ENCODE assay signal across 1 cellular context in the genomic region with DNA sequence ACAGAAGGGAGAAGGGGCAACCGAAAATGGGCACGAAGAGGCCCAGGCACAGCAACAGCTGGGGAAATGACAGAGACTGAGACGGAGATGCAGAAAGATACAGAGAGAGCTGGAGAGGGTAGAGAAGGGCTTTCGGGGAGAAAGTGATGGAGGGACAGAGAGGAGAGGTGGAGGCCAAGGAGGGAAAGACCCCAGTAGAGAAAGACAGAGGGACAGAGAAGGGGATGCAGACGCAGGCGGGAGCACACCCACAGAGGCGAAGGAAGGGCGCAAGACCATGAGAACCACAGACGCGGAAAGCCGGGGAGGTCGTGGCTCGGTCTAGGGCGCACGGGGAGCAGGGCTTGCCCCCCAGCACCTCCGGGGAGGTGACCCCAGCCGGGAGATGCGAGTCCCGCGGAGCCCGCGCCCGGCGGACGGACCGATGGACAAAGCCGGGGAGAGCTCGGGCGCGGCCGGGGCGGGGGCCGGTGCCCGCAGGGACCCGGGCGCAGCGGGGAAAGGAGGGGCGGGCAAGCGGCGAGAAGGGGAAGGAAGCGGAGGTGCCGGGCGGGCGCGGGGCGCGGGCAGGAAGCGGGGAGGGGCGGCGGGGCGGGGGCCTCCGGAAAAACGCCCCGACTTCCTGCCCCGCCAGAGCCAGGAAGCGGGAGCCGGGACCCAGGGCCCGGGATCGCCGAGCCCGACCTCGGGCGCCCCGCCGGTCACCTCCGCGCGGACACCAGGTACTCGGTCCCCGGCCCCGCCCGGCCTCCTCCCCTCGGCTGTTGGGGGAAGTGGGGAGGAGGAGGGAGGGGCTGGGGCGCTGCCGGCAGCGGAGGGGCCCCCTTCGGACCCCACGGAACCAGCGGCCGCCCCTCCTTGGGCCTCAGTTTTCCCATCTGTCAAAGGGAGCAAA.
TF ChIP-seq lines count a peak whose summit lies in the region.

A gene with protein sequence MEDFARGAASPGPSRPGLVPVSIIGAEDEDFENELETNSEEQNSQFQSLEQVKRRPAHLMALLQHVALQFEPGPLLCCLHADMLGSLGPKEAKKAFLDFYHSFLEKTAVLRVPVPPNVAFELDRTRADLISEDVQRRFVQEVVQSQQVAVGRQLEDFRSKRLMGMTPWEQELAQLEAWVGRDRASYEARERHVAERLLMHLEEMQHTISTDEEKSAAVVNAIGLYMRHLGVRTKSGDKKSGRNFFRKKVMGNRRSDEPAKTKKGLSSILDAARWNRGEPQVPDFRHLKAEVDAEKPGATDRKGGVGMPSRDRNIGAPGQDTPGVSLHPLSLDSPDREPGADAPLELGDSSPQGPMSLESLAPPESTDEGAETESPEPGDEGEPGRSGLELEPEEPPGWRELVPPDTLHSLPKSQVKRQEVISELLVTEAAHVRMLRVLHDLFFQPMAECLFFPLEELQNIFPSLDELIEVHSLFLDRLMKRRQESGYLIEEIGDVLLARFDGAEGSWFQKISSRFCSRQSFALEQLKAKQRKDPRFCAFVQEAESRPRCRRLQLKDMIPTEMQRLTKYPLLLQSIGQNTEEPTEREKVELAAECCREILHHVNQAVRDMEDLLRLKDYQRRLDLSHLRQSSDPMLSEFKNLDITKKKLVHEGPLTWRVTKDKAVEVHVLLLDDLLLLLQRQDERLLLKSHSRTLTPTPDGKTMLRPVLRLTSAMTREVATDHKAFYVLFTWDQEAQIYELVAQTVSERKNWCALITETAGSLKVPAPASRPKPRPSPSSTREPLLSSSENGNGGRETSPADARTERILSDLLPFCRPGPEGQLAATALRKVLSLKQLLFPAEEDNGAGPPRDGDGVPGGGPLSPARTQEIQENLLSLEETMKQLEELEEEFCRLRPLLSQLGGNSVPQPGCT (plus strand): TSS at position 617 of the 895 bp plus-strand sequence. CDS start 4,899 bp downstream, outside the sequence.

TF ChIP-seq in HepG2, 621 proteins besides CTCF, POLR2A, EP300 and RAD21 (continued from another document and continues in another):
- no peak for TF ChIP-seq ZBTB42 (CRISPR knock-in tag; IDR thresholded peaks at IDR 0.05)
- TF ChIP-seq, protein P1, sequence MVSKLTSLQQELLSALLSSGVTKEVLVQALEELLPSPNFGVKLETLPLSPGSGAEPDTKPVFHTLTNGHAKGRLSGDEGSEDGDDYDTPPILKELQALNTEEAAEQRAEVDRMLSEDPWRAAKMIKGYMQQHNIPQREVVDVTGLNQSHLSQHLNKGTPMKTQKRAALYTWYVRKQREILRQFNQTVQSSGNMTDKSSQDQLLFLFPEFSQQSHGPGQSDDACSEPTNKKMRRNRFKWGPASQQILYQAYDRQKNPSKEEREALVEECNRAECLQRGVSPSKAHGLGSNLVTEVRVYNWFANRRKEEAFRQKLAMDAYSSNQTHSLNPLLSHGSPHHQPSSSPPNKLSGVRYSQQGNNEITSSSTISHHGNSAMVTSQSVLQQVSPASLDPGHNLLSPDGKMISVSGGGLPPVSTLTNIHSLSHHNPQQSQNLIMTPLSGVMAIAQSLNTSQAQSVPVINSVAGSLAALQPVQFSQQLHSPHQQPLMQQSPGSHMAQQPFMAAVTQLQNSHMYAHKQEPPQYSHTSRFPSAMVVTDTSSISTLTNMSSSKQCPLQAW (CRISPR knock-in tag; IDR thresholded peaks at IDR 0.05): peak; percentile 31; the same call in 1 of the 2 replicates
- TF ChIP-seq SMC3 (IDR thresholded peaks at IDR 0.05; ENCODE audit: low read length): no peak
- TF ChIP-seq MIER3 (CRISPR knock-in tag; IDR thresholded peaks at IDR 0.05; ENCODE audit: borderline replicate concordance): no peak
- TF ChIP-seq PHF20 (CRISPR knock-in tag; IDR thresholded peaks at IDR 0.05): peak; percentile 55; the same call in 1 of the 2 replicates
- TF ChIP-seq, protein P2, sequence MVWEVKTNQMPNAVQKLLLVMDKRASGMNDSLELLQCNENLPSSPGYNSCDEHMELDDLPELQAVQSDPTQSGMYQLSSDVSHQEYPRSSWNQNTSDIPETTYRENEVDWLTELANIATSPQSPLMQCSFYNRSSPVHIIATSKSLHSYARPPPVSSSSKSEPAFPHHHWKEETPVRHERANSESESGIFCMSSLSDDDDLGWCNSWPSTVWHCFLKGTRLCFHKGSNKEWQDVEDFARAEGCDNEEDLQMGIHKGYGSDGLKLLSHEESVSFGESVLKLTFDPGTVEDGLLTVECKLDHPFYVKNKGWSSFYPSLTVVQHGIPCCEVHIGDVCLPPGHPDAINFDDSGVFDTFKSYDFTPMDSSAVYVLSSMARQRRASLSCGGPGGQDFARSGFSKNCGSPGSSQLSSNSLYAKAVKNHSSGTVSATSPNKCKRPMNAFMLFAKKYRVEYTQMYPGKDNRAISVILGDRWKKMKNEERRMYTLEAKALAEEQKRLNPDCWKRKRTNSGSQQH (CRISPR knock-in tag; IDR thresholded peaks at IDR 0.05; ENCODE audit: low read depth): no peak
- peak; percentile 36 for TF ChIP-seq ZNF709 (CRISPR knock-in tag; IDR thresholded peaks at IDR 0.05)
- TF ChIP-seq GABPA (IDR thresholded peaks at IDR 0.05; ENCODE audit: low read depth, low read length): peak; percentile 67
- 0 out of 2 replicates have a peak, but pooled peaks have one; percentile 32 for TF ChIP-seq GABPA (CRISPR knock-in tag; IDR thresholded peaks at IDR 0.05; ENCODE audit: low read depth)
- TF ChIP-seq ZNF230 (CRISPR knock-in tag; IDR thresholded peaks at IDR 0.05): 0 out of 2 replicates have a peak, but pooled peaks have one; percentile 31
- TF ChIP-seq, protein P3, sequence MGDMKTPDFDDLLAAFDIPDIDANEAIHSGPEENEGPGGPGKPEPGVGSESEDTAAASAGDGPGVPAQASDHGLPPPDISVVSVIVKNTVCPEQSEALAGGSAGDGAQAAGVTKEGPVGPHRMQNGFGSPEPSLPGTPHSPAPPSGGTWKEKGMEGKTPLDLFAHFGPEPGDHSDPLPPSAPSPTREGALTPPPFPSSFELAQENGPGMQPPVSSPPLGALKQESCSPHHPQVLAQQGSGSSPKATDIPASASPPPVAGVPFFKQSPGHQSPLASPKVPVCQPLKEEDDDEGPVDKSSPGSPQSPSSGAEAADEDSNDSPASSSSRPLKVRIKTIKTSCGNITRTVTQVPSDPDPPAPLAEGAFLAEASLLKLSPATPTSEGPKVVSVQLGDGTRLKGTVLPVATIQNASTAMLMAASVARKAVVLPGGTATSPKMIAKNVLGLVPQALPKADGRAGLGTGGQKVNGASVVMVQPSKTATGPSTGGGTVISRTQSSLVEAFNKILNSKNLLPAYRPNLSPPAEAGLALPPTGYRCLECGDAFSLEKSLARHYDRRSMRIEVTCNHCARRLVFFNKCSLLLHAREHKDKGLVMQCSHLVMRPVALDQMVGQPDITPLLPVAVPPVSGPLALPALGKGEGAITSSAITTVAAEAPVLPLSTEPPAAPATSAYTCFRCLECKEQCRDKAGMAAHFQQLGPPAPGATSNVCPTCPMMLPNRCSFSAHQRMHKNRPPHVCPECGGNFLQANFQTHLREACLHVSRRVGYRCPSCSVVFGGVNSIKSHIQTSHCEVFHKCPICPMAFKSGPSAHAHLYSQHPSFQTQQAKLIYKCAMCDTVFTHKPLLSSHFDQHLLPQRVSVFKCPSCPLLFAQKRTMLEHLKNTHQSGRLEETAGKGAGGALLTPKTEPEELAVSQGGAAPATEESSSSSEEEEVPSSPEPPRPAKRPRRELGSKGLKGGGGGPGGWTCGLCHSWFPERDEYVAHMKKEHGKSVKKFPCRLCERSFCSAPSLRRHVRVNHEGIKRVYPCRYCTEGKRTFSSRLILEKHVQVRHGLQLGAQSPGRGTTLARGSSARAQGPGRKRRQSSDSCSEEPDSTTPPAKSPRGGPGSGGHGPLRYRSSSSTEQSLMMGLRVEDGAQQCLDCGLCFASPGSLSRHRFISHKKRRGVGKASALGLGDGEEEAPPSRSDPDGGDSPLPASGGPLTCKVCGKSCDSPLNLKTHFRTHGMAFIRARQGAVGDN (CRISPR knock-in tag; IDR thresholded peaks at IDR 0.05): peak; percentile 52
- peak; percentile 49 for TF ChIP-seq HNRNPK (IDR thresholded peaks at IDR 0.05; ENCODE audit: low read depth, low read length, poor library complexity, severe bottlenecking)
- peak; percentile 38; the same call in 1 of the 2 replicates for TF ChIP-seq MYC (CRISPR knock-in tag; IDR thresholded peaks at IDR 0.05; ENCODE audit: borderline replicate concordance)
- TF ChIP-seq SP140L (CRISPR knock-in tag; IDR thresholded peaks at IDR 0.05; ENCODE audit: borderline replicate concordance): no peak
- TF ChIP-seq NFATC3 (CRISPR knock-in tag; IDR thresholded peaks at IDR 0.05): no peak
- peak; percentile 81; the same call in 1 of the 2 replicates for TF ChIP-seq ETV6 (CRISPR knock-in tag; conservative IDR thresholded peaks at IDR 0.05)
- no peak for TF ChIP-seq ZBTB3 (CRISPR knock-in tag; IDR thresholded peaks at IDR 0.05; ENCODE audit: borderline replicate concordance, low read depth)
- 0 out of 2 replicates have a peak, but pooled peaks have one; percentile 23 for TF ChIP-seq ZNF670 (CRISPR knock-in tag; IDR thresholded peaks at IDR 0.05; ENCODE audit: borderline replicate concordance)
- 0 out of 2 replicates have a peak, but pooled peaks have one; percentile 74 for TF ChIP-seq PCBP1 (IDR thresholded peaks at IDR 0.05; ENCODE audit: borderline replicate concordance, low read depth, low read length)
- 0 out of 2 replicates have a peak, but pooled peaks have one; percentile 35 for TF ChIP-seq AHR (CRISPR knock-in tag; IDR thresholded peaks at IDR 0.05)
- no peak for TF ChIP-seq BHLHE40 (IDR thresholded peaks at IDR 0.05; ENCODE audit: low read length)
- peak; percentile 5; the same call in 1 of the 2 replicates for TF ChIP-seq ZFX (CRISPR knock-in tag; IDR thresholded peaks at IDR 0.05; ENCODE audit: low read depth)
- TF ChIP-seq MAZ (IDR thresholded peaks at IDR 0.05; ENCODE audit: borderline replicate concordance, low read depth, low read length): peak; percentile 45; the same call in 1 of the 2 replicates
- TF ChIP-seq MAZ (CRISPR knock-in tag; IDR thresholded peaks at IDR 0.05; ENCODE audit: low read depth): no peak
- TF ChIP-seq DPF2 (CRISPR knock-in tag; IDR thresholded peaks at IDR 0.05; ENCODE audit: borderline replicate concordance, low read depth): no peak
- TF ChIP-seq RARA (CRISPR knock-in tag; IDR thresholded peaks at IDR 0.05): no peak
- TF ChIP-seq, protein P4, sequence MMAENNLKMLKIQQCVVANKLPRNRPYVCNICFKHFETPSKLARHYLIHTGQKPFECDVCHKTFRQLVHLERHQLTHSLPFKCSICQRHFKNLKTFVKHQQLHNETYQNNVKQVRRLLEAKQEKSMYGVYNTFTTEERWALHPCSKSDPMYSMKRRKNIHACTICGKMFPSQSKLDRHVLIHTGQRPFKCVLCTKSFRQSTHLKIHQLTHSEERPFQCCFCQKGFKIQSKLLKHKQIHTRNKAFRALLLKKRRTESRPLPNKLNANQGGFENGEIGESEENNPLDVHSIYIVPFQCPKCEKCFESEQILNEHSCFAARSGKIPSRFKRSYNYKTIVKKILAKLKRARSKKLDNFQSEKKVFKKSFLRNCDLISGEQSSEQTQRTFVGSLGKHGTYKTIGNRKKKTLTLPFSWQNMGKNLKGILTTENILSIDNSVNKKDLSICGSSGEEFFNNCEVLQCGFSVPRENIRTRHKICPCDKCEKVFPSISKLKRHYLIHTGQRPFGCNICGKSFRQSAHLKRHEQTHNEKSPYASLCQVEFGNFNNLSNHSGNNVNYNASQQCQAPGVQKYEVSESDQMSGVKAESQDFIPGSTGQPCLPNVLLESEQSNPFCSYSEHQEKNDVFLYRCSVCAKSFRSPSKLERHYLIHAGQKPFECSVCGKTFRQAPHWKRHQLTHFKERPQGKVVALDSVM (CRISPR knock-in tag; IDR thresholded peaks at IDR 0.05): 0 out of 2 replicates have a peak, but pooled peaks have one; percentile 15
- TF ChIP-seq, protein P5, sequence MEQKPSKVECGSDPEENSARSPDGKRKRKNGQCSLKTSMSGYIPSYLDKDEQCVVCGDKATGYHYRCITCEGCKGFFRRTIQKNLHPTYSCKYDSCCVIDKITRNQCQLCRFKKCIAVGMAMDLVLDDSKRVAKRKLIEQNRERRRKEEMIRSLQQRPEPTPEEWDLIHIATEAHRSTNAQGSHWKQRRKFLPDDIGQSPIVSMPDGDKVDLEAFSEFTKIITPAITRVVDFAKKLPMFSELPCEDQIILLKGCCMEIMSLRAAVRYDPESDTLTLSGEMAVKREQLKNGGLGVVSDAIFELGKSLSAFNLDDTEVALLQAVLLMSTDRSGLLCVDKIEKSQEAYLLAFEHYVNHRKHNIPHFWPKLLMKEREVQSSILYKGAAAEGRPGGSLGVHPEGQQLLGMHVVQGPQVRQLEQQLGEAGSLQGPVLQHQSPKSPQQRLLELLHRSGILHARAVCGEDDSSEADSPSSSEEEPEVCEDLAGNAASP (CRISPR knock-in tag; IDR thresholded peaks at IDR 0.05; ENCODE audit: borderline replicate concordance): 0 out of 2 replicates have a peak, but pooled peaks have one; percentile 31
- peak; percentile 46; the same call in 1 of the 2 replicates for TF ChIP-seq THAP11 (CRISPR knock-in tag; IDR thresholded peaks at IDR 0.05)
- TF ChIP-seq, protein P6, sequence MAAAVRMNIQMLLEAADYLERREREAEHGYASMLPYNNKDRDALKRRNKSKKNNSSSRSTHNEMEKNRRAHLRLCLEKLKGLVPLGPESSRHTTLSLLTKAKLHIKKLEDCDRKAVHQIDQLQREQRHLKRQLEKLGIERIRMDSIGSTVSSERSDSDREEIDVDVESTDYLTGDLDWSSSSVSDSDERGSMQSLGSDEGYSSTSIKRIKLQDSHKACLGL (CRISPR knock-in tag; IDR thresholded peaks at IDR 0.05): peak; percentile 25; the same call in 1 of the 2 replicates
- TF ChIP-seq, protein P7, sequence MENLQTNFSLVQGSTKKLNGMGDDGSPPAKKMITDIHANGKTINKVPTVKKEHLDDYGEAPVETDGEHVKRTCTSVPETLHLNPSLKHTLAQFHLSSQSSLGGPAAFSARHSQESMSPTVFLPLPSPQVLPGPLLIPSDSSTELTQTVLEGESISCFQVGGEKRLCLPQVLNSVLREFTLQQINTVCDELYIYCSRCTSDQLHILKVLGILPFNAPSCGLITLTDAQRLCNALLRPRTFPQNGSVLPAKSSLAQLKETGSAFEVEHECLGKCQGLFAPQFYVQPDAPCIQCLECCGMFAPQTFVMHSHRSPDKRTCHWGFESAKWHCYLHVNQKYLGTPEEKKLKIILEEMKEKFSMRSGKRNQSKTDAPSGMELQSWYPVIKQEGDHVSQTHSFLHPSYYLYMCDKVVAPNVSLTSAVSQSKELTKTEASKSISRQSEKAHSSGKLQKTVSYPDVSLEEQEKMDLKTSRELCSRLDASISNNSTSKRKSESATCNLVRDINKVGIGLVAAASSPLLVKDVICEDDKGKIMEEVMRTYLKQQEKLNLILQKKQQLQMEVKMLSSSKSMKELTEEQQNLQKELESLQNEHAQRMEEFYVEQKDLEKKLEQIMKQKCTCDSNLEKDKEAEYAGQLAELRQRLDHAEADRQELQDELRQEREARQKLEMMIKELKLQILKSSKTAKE (CRISPR knock-in tag; IDR thresholded peaks at IDR 0.05; ENCODE audit: borderline replicate concordance): no peak
- TF ChIP-seq, protein P8, sequence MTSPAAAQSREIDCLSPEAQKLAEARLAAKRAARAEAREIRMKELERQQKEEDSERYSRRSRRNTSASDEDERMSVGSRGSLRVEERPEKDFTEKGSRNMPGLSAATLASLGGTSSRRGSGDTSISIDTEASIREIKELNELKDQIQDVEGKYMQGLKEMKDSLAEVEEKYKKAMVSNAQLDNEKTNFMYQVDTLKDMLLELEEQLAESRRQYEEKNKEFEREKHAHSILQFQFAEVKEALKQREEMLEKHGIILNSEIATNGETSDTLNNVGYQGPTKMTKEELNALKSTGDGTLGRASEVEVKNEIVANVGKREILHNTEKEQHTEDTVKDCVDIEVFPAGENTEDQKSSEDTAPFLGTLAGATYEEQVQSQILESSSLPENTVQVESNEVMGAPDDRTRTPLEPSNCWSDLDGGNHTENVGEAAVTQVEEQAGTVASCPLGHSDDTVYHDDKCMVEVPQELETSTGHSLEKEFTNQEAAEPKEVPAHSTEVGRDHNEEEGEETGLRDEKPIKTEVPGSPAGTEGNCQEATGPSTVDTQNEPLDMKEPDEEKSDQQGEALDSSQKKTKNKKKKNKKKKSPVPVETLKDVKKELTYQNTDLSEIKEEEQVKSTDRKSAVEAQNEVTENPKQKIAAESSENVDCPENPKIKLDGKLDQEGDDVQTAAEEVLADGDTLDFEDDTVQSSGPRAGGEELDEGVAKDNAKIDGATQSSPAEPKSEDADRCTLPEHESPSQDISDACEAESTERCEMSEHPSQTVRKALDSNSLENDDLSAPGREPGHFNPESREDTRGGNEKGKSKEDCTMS (CRISPR knock-in tag; conservative IDR thresholded peaks at IDR 0.05): no peak
- TF ChIP-seq ZNF737 (CRISPR knock-in tag; IDR thresholded peaks at IDR 0.05; ENCODE audit: borderline replicate concordance): no peak
